ENCODE assay signal across 1 cellular context in genomic region chr5:35478856-35479682, GRCh38.
TF ChIP-seq lines count a peak whose summit lies in the region.

No MANE protein-coding gene starts in this region.

TF ChIP-seq in GM23338, 12 proteins besides CTCF, POLR2A, EP300 and RAD21 (continued from another document):
- no peak for TF ChIP-seq ZNF462 (CRISPR knock-in tag; IDR thresholded peaks at IDR 0.05)
- no peak for TF ChIP-seq EZH2 (IDR thresholded peaks at IDR 0.05; ENCODE audit: low read depth, unreplicated experiment)
- no peak for TF ChIP-seq ETS1 (IDR thresholded peaks at IDR 0.05)
- no peak for TF ChIP-seq NANOG (IDR thresholded peaks at IDR 0.05; ENCODE audit: borderline replicate concordance)
- no peak for TF ChIP-seq STAT1 (IDR thresholded peaks at IDR 0.05; ENCODE audit: unreplicated experiment)
- TF ChIP-seq JUNB (IDR thresholded peaks at IDR 0.05; ENCODE audit: unreplicated experiment) = no peak
